Comparison of ENCODE assay signal across 21 cellular contexts in genomic region chr5:4098226-4098625, GRCh38.
DNase-seq lines count a peak whose midpoint lies in the region; ATAC-seq and TF ChIP-seq lines count a peak whose summit lies in the region.
"Had no signal": no experiment of that assay in that cellular context is flagged by ENCODE, and none has a peak within 500 bp of the region (broad histone marks: within the 10 kb centered on the region; RNA-seq: fewer than 3 reads in every experiment).

No MANE protein-coding gene starts in this region.

- no peak overlapping the region for H3K9ac ChIP-seq in BLaER1
- no peak overlapping the region for H3K9ac ChIP-seq in DND-41 (ENCODE audit: low read depth, low read length)
- H3K9ac ChIP-seq in Loucy (ENCODE audit: low read depth, low read length, poor library complexity, severe bottlenecking), result no peak overlapping the region

- H3K27ac ChIP-seq in BLaER1 (peak overlapping the region; percentile 15; the same call in 1 of the 2 replicates), DND-41 (ENCODE audit: low read length) (peak overlapping the region; percentile 59)
- H3K27ac ChIP-seq: 22Rv1, A549, C4-2B had no signal

- peaks cover 47% of the 10 kb centered on the region for H3K4me1 ChIP-seq in BLaER1
- H3K4me1 ChIP-seq in DND-41 (ENCODE audit: insufficient read depth, low read length), result peaks cover 47% of the 10 kb centered on the region
- peaks cover 52% of the 10 kb centered on the region for H3K4me1 ChIP-seq in Loucy (ENCODE audit: insufficient read depth, low read length, poor library complexity, severe bottlenecking)
- H3K4me1 ChIP-seq: A549, Caco-2 had no signal

- ATAC-seq in DND-41 (ENCODE audit: insufficient read depth, low read depth), result no peak
- no peak for ATAC-seq in GM21825 (IDR thresholded peaks at IDR 0.05; ENCODE audit: unreplicated experiment)
- ATAC-seq: A549; CD8-positive, alpha-beta T cell; GM12878 had no signal

- peaks cover 3% of the 10 kb centered on the region; the same call in 1 of the 2 replicates for H3K9me3 ChIP-seq in BLaER1
- H3K9me3 ChIP-seq in DND-41 (ENCODE audit: insufficient read depth, low read length, severe bottlenecking), result no peaks in the 10 kb centered on the region
- H3K9me3 ChIP-seq in Loucy (ENCODE audit: insufficient read depth, low read depth, low read length), result no peaks in the 10 kb centered on the region
- H3K9me3 ChIP-seq: Caco-2 had no signal

- H3K79me2 ChIP-seq in DND-41 (ENCODE audit: insufficient read depth, low read length) (no peaks in the 10 kb centered on the region), Loucy (ENCODE audit: insufficient read depth, low read length) (no peaks in the 10 kb centered on the region)

- no peak overlapping the region for H3K4me3 ChIP-seq in BLaER1
- no peak overlapping the region for H3K4me3 ChIP-seq in DND-41 (ENCODE audit: low read depth in 1 of 2, low read length in 2 of 2)
- H3K4me3 ChIP-seq in Loucy (ENCODE audit: low read length, poor library complexity, severe bottlenecking), result no peak overlapping the region
- H3K4me3 ChIP-seq: A549, GM12878 had no signal

- no peaks in the 10 kb centered on the region for H4K20me1 ChIP-seq in BLaER1
- no peaks in the 10 kb centered on the region for H4K20me1 ChIP-seq in DND-41 (ENCODE audit: insufficient read depth, low read length)
- no peaks in the 10 kb centered on the region for H4K20me1 ChIP-seq in Loucy (ENCODE audit: insufficient read depth, low read length, poor library complexity, severe bottlenecking)

- H3K27me3 ChIP-seq in BLaER1 (no peaks in the 10 kb centered on the region), DND-41 (ENCODE audit: insufficient read depth, low read length, poor library complexity) (no peaks in the 10 kb centered on the region), Loucy (ENCODE audit: insufficient read depth, low read length, poor library complexity, severe bottlenecking) (no peaks in the 10 kb centered on the region)

- H2AFZ ChIP-seq in DND-41 (ENCODE audit: low read depth, low read length) (0 out of 2 replicates have a peak overlapping the region, but pooled peaks have one; percentile 22), Loucy (ENCODE audit: low read length) (peak overlapping the region; percentile 32; the same call in 1 of the 2 replicates)

- H3K4me2 ChIP-seq in BLaER1 (peak overlapping the region; percentile 71), DND-41 (ENCODE audit: insufficient read depth, low read length) (no peak overlapping the region), Loucy (ENCODE audit: low read depth, low read length, poor library complexity, severe bottlenecking) (no peak overlapping the region)
- H3K4me2 ChIP-seq: A549 had no signal

- DNase-seq in DND-41, result no peak
- no peak for DNase-seq in DMS 273 (lab: John Stamatoyannopoulos, UW; ENCODE audit: unreplicated experiment)
- DNase-seq in EL, result no peak
- DNase-seq: ACHN; AML-193; Caco-2; Calu3; CD4-positive, alpha-beta T cell; CD8-positive, alpha-beta T cell; DMS 273 treated with DMSO at 0.1 percent for 48 hours; DMS153; DMS53; DMS79; GDM1 had no signal

- no peaks in the 10 kb centered on the region for H3F3A ChIP-seq in Loucy (ENCODE audit: low read depth)

- no peaks in the 10 kb centered on the region for H3K36me3 ChIP-seq in BLaER1
- no peaks in the 10 kb centered on the region for H3K36me3 ChIP-seq in DND-41 (ENCODE audit: insufficient read depth, low read length)
- no peaks in the 10 kb centered on the region for H3K36me3 ChIP-seq in Loucy (ENCODE audit: insufficient read depth, low read length)

- H3K9me2 ChIP-seq in Loucy (replicated peaks; ENCODE audit: low read depth, low read length), result no peaks in the 10 kb centered on the region

- TF ChIP-seq CTCF in DND-41 (IDR thresholded peaks at IDR 0.05; ENCODE audit: borderline replicate concordance, extremely low read depth, low read length, poor library complexity, severe bottlenecking) (no peak), Loucy (conservative IDR thresholded peaks at IDR 0.05; ENCODE audit: low read length) (no peak)
